ENCODE assay signal across 8 cellular contexts in the genomic region with DNA sequence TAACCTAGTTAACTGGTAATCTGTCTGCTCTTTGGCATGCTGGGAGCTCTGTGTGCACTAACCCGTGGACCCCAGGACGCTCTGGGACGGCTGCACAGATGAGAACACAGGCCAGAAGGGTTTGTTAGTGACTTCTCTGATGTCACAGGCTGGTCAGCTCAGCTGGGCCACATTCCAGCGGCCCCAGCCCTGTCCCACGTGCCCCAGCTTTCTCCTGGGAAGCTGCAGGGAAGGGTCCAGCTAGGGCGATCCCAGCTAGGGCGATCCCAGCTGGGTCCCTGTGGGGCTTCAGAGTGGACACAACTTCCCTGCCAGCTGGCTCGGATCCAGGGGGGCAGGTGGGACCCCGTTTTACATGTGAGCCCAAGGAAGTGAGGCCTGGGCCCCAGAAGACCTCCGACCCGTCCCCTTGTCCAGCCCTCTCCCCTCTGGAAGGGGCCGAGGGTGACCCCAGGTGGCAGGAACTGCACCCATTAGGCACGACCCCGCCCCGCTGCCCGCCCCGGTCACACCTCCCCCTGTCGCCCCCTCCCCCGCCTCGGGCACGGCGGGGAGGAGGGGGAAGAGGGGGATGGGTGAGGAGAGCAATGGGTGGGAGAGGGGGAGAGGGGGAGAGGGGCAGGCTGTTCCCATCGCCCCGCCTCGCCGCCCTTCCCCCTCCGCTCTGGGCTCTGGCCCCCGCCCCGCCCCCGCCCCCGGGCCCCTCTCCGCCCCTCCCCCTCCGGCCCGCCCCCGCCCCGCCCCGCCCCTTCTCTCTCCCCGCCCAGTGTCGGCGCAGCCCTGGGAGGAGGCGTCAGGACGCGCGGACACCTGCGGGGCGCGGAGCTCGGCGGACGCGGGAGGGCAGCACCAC.
DNase-seq lines count a peak whose midpoint lies in the region; ATAC-seq and TF ChIP-seq lines count a peak whose summit lies in the region.

No MANE protein-coding gene starts in this region.

- H3F3A ChIP-seq in SK-N-SH (replicated peaks; ENCODE audit: insufficient read depth), result no peaks in the 10 kb centered on the region

- DNase-seq in ACHN (peak; percentile 54), SK-N-SH (peak; percentile 94), fibroblast of pulmonary artery (ENCODE audit: low read depth) (peak; percentile 25)

- no peaks in the 10 kb centered on the region for H3K79me2 ChIP-seq in SK-N-SH (ENCODE audit: insufficient read depth)

- H3K36me3 ChIP-seq in HUES48 (ENCODE audit: control insufficient read depth, insufficient read depth, low read length), result peaks cover 3% of the 10 kb centered on the region; the same call in 1 of the 2 replicates
- no peaks in the 10 kb centered on the region for H3K36me3 ChIP-seq in SK-N-SH (replicated peaks in 1 of 2; ENCODE audit: control insufficient read depth in 1 of 2, insufficient read depth in 2 of 2, low read length in 1 of 2)
- no peaks in the 10 kb centered on the region for H3K36me3 ChIP-seq in neuron (ENCODE audit: insufficient read depth, low read length)

- peak overlapping the region; percentile 42; the same call in 1 of the 2 replicates for H3K9ac ChIP-seq in HUES48 (ENCODE audit: low read depth, low read length)
- H3K9ac ChIP-seq in SK-N-SH, result no peak overlapping the region

- H3K9me2 ChIP-seq in SK-N-SH, result no peaks in the 10 kb centered on the region

- CTCF ChIA-PET in SK-N-SH (lab: Yijun Ruan, JAX), result interaction anchor here (0.7 to 1.5 kb wide), 4 partner anchors 19 to 48 kb away, joined by 3 to 4 read pairs (median 4); no protein-coding TSS in a partner anchor

- H3K9me3 ChIP-seq in HUES48 (ENCODE audit: control insufficient read depth, insufficient read depth, low read length) (no peaks in the 10 kb centered on the region), SK-N-SH (no peaks in the 10 kb centered on the region), neuron (ENCODE audit: low read length) (no peaks in the 10 kb centered on the region)

- TF ChIP-seq EP300 in SK-N-SH (IDR thresholded peaks at IDR 0.05; ENCODE audit: borderline replicate concordance in 1 of 2, low read depth in 1 of 2, low read length in 1 of 2), result no peak

- H4K20me1 ChIP-seq in SK-N-SH (ENCODE audit: insufficient read depth), result no peaks in the 10 kb centered on the region

- peaks cover 38% of the 10 kb centered on the region for H3K4me1 ChIP-seq in HUES48 (ENCODE audit: control insufficient read depth, insufficient read depth, low read length)
- H3K4me1 ChIP-seq in SK-N-SH (ENCODE audit: control insufficient read depth in 1 of 2, insufficient read depth in 2 of 2, low read depth in 1 of 2, low read length in 1 of 2), result peaks cover 0 to 12% of the 10 kb centered on the region in 2 experiments; a peak in 1 of 4 replicates
- peaks cover 43% of the 10 kb centered on the region for H3K4me1 ChIP-seq in neuron (ENCODE audit: insufficient read depth, low read length)

- H2AFZ ChIP-seq in SK-N-SH (ENCODE audit: low read depth) (no peak overlapping the region), neuron (ENCODE audit: low read depth, low read length) (no peak overlapping the region)

- no peak overlapping the region for H3K4me2 ChIP-seq in SK-N-SH

- WGBS in SK-N-SH (ENCODE audit: low lambda C conversion rate), result 13% methylated on average over 32 of the region's 51 CpGs

- TF ChIP-seq POLR2A in GM18505 (IDR thresholded peaks at IDR 0.05; ENCODE audit: borderline replicate concordance, extremely low read depth, insufficient read depth, insufficient read length), result no peak

- TF ChIP-seq CTCF in SK-N-SH (IDR thresholded peaks at IDR 0.05) (no peak), fibroblast of pulmonary artery (IDR thresholded peaks at IDR 0.05; ENCODE audit: low read length, missing control alignments) (no peak)

- in situ Hi-C loops in ACHN (cut with HindIII; ENCODE audit: low pct_ligation_motif_present, low pct_unique_long_range_greater_than_20kb, low sequenced_read_pairs), result no loop called here

- ATAC-seq in GM18505 (IDR thresholded peaks at IDR 0.05; ENCODE audit: unreplicated experiment) (peak; percentile 52), GM18870 (IDR thresholded peaks at IDR 0.05; ENCODE audit: unreplicated experiment) (no peak), GM18873 (IDR thresholded peaks at IDR 0.05; ENCODE audit: low FRiP score, unreplicated experiment) (no peak)

- no peak for TF ChIP-seq RAD21 in SK-N-SH (IDR thresholded peaks at IDR 0.05; ENCODE audit: low read length)

- H3K4me3 ChIP-seq in HUES48 (ENCODE audit: low read depth, low read length) (peak overlapping the region; percentile 57), SK-N-SH (ENCODE audit: low read depth in 2 of 2, low read length in 1 of 2) (peak overlapping the region in 1 of 2 experiments; percentile 52; a peak in 2 of 4 replicates), fibroblast of pulmonary artery (replicated peaks; ENCODE audit: low read depth, low read length) (peak overlapping the region; percentile 19), neuron (ENCODE audit: low read length) (peak overlapping the region; percentile 47)

- POLR2A ChIA-PET in SK-N-SH (lab: Yijun Ruan, JAX), result no interaction called here

- H3K27ac ChIP-seq in HUES48 (ENCODE audit: low read depth, low read length) (peak overlapping the region; percentile 87), SK-N-SH (ENCODE audit: low read depth in 2 of 2, low read length in 1 of 2) (peak overlapping the region in 1 of 2 experiments; percentile 64; a peak in 1 of 4 replicates)

- H3K27me3 ChIP-seq in HUES48 (ENCODE audit: control insufficient read depth, insufficient read depth, low read length) (peaks cover 28% of the 10 kb centered on the region), SK-N-SH (ENCODE audit: insufficient read depth) (peaks cover 10% of the 10 kb centered on the region), neuron (ENCODE audit: insufficient read depth, low read length) (peaks cover 6% of the 10 kb centered on the region)

TF ChIP-seq in SK-N-SH, 30 proteins besides CTCF, POLR2A, EP300 and RAD21:
- TF ChIP-seq JUND (IDR thresholded peaks at IDR 0.05) (no peak), FOXJ3 (CRISPR knock-in tag; IDR thresholded peaks at IDR 0.05) (no peak), GABPA (IDR thresholded peaks at IDR 0.05; ENCODE audit: low read depth) (no peak), ZBTB33 (IDR thresholded peaks at IDR 0.05; ENCODE audit: borderline replicate concordance, low read depth) (no peak), MXI1 (IDR thresholded peaks at IDR 0.05; ENCODE audit: low read depth, low read length) (no peak), YY1 (IDR thresholded peaks at IDR 0.05; ENCODE audit: low read depth) (no peak), TAF1 (IDR thresholded peaks at IDR 0.05; ENCODE audit: borderline replicate concordance, low read depth, low read length) (no peak), NRF1 (IDR thresholded peaks at IDR 0.05; ENCODE audit: low read depth, low read length) (no peak), POLR2AphosphoS5 (IDR thresholded peaks at IDR 0.05; ENCODE audit: low read depth, low read length) (no peak), SIN3A (IDR thresholded peaks at IDR 0.05; ENCODE audit: borderline replicate concordance, low read depth, low read length) (no peak), MAX (IDR thresholded peaks at IDR 0.05; ENCODE audit: low read depth) (no peak), FOXM1 (IDR thresholded peaks at IDR 0.05; ENCODE audit: low read depth) (no peak), TEAD4 (IDR thresholded peaks at IDR 0.05; ENCODE audit: borderline replicate concordance, insufficient read depth) (no peak), SMC3 (IDR thresholded peaks at IDR 0.05; ENCODE audit: low read depth, low read length) (no peak)
- TF ChIP-seq, protein P1, sequence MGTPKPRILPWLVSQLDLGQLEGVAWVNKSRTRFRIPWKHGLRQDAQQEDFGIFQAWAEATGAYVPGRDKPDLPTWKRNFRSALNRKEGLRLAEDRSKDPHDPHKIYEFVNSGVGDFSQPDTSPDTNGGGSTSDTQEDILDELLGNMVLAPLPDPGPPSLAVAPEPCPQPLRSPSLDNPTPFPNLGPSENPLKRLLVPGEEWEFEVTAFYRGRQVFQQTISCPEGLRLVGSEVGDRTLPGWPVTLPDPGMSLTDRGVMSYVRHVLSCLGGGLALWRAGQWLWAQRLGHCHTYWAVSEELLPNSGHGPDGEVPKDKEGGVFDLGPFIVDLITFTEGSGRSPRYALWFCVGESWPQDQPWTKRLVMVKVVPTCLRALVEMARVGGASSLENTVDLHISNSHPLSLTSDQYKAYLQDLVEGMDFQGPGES (IDR thresholded peaks at IDR 0.05; ENCODE audit: low read depth, low read length), result no peak
- TF ChIP-seq, protein P2, sequence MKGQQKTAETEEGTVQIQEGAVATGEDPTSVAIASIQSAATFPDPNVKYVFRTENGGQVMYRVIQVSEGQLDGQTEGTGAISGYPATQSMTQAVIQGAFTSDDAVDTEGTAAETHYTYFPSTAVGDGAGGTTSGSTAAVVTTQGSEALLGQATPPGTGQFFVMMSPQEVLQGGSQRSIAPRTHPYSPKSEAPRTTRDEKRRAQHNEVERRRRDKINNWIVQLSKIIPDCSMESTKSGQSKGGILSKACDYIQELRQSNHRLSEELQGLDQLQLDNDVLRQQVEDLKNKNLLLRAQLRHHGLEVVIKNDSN (IDR thresholded peaks at IDR 0.05; ENCODE audit: borderline replicate concordance, low read depth), result no peak

Comparison
In these comparisons a context has a peak if more than half of its experiments do, and no peak if none do; other contexts are left out.
1. DNase-seq: peak in every context shown above with its lines; median percentile 94 in SK-N-SH; 54 in ACHN; 25 in fibroblast of pulmonary artery.